Comparison of ENCODE assay signal across 31 cellular contexts in genomic region chr3:63762180-63762579, GRCh38. TPM values are rescaled to one million over a fixed set of nuclear protein-coding genes. Genes with fewer than 3 reads are reported as not detected.
A peak's percentile ranks its signal among the peaks of the same experiment; 100 is the strongest.
DNase-seq lines count a peak whose midpoint lies in the region; ATAC-seq and TF ChIP-seq lines count a peak whose summit lies in the region.
"Had no signal": no experiment of that assay in that cellular context is flagged by ENCODE, and none has a peak within 500 bp of the region (broad histone marks: within the 10 kb centered on the region; RNA-seq: fewer than 3 reads in every experiment).

No MANE protein-coding gene starts in this region.

- H3K27ac Mint-ChIP-seq in activated T-cell treated with anti-CD3 and anti-CD28 coated beads, Interleukin-2, amount 50 U/mL, for 72 hours: peak overlapping the region; percentile 19
- no peak overlapping the region for H3K27ac Mint-ChIP-seq in activated T-cell treated with anti-CD3 and anti-CD28 coated beads, Interleukin-2, amount 50 U/mL, for 24 hours
- H3K27ac Mint-ChIP-seq: activated CD8-positive, alpha-beta T cell treated with anti-CD3 and anti-CD28 coated beads for 36 hours; activated naive CD4-positive, alpha-beta T cell treated with anti-CD3 and anti-CD28 coated beads for 36 hours; CD4-positive, CD25-positive, alpha-beta regulatory T cell; mesothelial cell of epicardium had no signal

- TF ChIP-seq POLR2A in suprapubic skin (IDR thresholded peaks at IDR 0.05): no peak

- no peak for TF ChIP-seq EP300 in suprapubic skin (IDR thresholded peaks at IDR 0.05)

- DNase-seq in activated T-cell treated with anti-CD3 and anti-CD28 coated beads, Interleukin-2, amount 50 U/mL, for 72 hours: no peak
- DNase-seq in activated T-cell treated with anti-CD3 and anti-CD28 coated beads, Interleukin-2, amount 50 U/mL, for 24 hours: no peak
- DNase-seq in fibroblast of the conjunctiva (ENCODE audit: low read depth) (peak; percentile 51), aorta (no peak), SKM-1 (lab: John Stamatoyannopoulos, UW; ENCODE audit: unreplicated experiment) (no peak), suprapubic skin (ENCODE audit: low spot score in 2 of 2) (no peak), COR-L47 (lab: John Stamatoyannopoulos, UW) (no peak)
- DNase-seq: activated CD8-positive, alpha-beta T cell treated with anti-CD3 and anti-CD28 coated beads for 36 hours; activated naive CD4-positive, alpha-beta T cell treated with anti-CD3 and anti-CD28 coated beads for 36 hours; activated T-cell treated with anti-CD3 and anti-CD28 coated beads, Interleukin-2, amount 50 U/mL, for 1 hour; anterior cingulate cortex; CD4-positive, CD25-positive, alpha-beta regulatory T cell; DMS153; GF-D8; H7; Kasumi-1; NCI-H1092; NCI-H2029; NK-92 treated with Interleukin-12 subunit alpha and Interleukin-12 subunit beta, amount 100 ng/mL, for 24 hours; posterior cingulate gyrus; small intestine; stimulated activated CD4-positive, alpha-beta T cell treated with anti-CD3 and anti-CD28 coated beads, Interleukin-4, amount 100 ng/mL, for 1 hour; stomach; upper lobe of right lung had no signal

- H3K4me3 Mint-ChIP-seq in activated T-cell treated with anti-CD3 and anti-CD28 coated beads, Interleukin-2, amount 50 U/mL, for 72 hours: no peak overlapping the region
- no peak overlapping the region for H3K4me3 Mint-ChIP-seq in activated T-cell treated with anti-CD3 and anti-CD28 coated beads, Interleukin-2, amount 50 U/mL, for 24 hours
- H3K4me3 Mint-ChIP-seq: activated CD8-positive, alpha-beta T cell treated with anti-CD3 and anti-CD28 coated beads for 36 hours; activated naive CD4-positive, alpha-beta T cell treated with anti-CD3 and anti-CD28 coated beads for 36 hours; CD4-positive, CD25-positive, alpha-beta regulatory T cell; mesothelial cell of epicardium had no signal

- 80 to 81% methylated on average over 1 of the region's 1 CpG for WGBS in aorta, 2 donors
- WGBS in suprapubic skin: 61% methylated on average over 1 of the region's 1 CpG

- no peaks in the 10 kb centered on the region for H3K4me1 Mint-ChIP-seq in activated T-cell treated with anti-CD3 and anti-CD28 coated beads, Interleukin-2, amount 50 U/mL, for 72 hours (ENCODE audit: low read depth)
- no peaks in the 10 kb centered on the region for H3K4me1 Mint-ChIP-seq in activated T-cell treated with anti-CD3 and anti-CD28 coated beads, Interleukin-2, amount 50 U/mL, for 24 hours (ENCODE audit: low read depth)
- H3K4me1 Mint-ChIP-seq: CD4-positive, CD25-positive, alpha-beta regulatory T cell had no signal

- peaks cover 14% of the 10 kb centered on the region for H3K27me3 Mint-ChIP-seq in activated T-cell treated with anti-CD3 and anti-CD28 coated beads, Interleukin-2, amount 50 U/mL, for 72 hours (ENCODE audit: low read depth)
- H3K27me3 Mint-ChIP-seq in activated T-cell treated with anti-CD3 and anti-CD28 coated beads, Interleukin-2, amount 50 U/mL, for 24 hours: peaks cover 6% of the 10 kb centered on the region
- H3K27me3 Mint-ChIP-seq: CD4-positive, CD25-positive, alpha-beta regulatory T cell had no signal

- no peak for ATAC-seq in activated T-cell treated with anti-CD3 and anti-CD28 coated beads, Interleukin-2, amount 50 U/mL, for 72 hours (replicated peaks in 1 of 2)
- peak; percentile 93 for ATAC-seq in SK-N-SH treated with all-trans-retinoic acid at 6 μM for 48 hours
- peak; percentile 56 for ATAC-seq in aorta (ENCODE audit: low FRiP score)
- ATAC-seq: activated CD8-positive, alpha-beta T cell treated with anti-CD3 and anti-CD28 coated beads for 36 hours; left lobe of liver; Panc1; upper lobe of right lung had no signal

- no peaks in the 10 kb centered on the region for H3K36me3 Mint-ChIP-seq in activated T-cell treated with anti-CD3 and anti-CD28 coated beads, Interleukin-2, amount 50 U/mL, for 72 hours (ENCODE audit: insufficient read depth in 2 of 2)
- no peaks in the 10 kb centered on the region for H3K36me3 Mint-ChIP-seq in activated T-cell treated with anti-CD3 and anti-CD28 coated beads, Interleukin-2, amount 50 U/mL, for 24 hours (ENCODE audit: low read depth)
- H3K36me3 Mint-ChIP-seq: CD4-positive, CD25-positive, alpha-beta regulatory T cell; mesothelial cell of epicardium had no signal

- no peaks in the 10 kb centered on the region for H3K4me1 ChIP-seq in aorta (ENCODE audit: control insufficient read depth in 1 of 2, insufficient read depth in 2 of 2, low read length in 2 of 2)
- peaks cover 21% of the 10 kb centered on the region for H3K4me1 ChIP-seq in suprapubic skin
- H3K4me1 ChIP-seq: stomach, upper lobe of right lung had no signal

- intact Hi-C loops in aorta (cut with DNase I): no loop called here

- H3K27me3 ChIP-seq in aorta (ENCODE audit: control insufficient read depth in 1 of 2, insufficient read depth in 2 of 2, low read length in 1 of 2): no peaks in the 10 kb centered on the region
- no peaks in the 10 kb centered on the region for H3K27me3 ChIP-seq in suprapubic skin
- H3K27me3 ChIP-seq: stomach, upper lobe of right lung had no signal

- H3K4me3 ChIP-seq in aorta (ENCODE audit: low read length in 2 of 2) (no peak overlapping the region), suprapubic skin (no peak overlapping the region)
- H3K4me3 ChIP-seq: stomach, upper lobe of right lung had no signal

- H3K36me3 ChIP-seq in aorta (ENCODE audit: control insufficient read depth in 1 of 2, insufficient read depth in 2 of 2, low read length in 1 of 2) (no peaks in the 10 kb centered on the region), suprapubic skin (no peaks in the 10 kb centered on the region)
- H3K36me3 ChIP-seq: stomach, upper lobe of right lung had no signal

- no peak overlapping the region for H3K27ac ChIP-seq in aorta (ENCODE audit: low read depth in 1 of 2, low read length in 2 of 2)
- H3K27ac ChIP-seq in suprapubic skin: no peak overlapping the region
- H3K27ac ChIP-seq: 22Rv1, stomach, upper lobe of right lung had no signal

- no peak for TF ChIP-seq CTCF in suprapubic skin (IDR thresholded peaks at IDR 0.05)

- H3K9me3 Mint-ChIP-seq in activated T-cell treated with anti-CD3 and anti-CD28 coated beads, Interleukin-2, amount 50 U/mL, for 72 hours: peaks cover 1 to 3% of the 10 kb centered on the region in 2 donors
- H3K9me3 Mint-ChIP-seq in activated T-cell treated with anti-CD3 and anti-CD28 coated beads, Interleukin-2, amount 50 U/mL, for 24 hours: peaks cover 2% of the 10 kb centered on the region
- H3K9me3 Mint-ChIP-seq: activated CD8-positive, alpha-beta T cell treated with anti-CD3 and anti-CD28 coated beads for 36 hours; activated naive CD4-positive, alpha-beta T cell treated with anti-CD3 and anti-CD28 coated beads for 36 hours; mesothelial cell of epicardium had no signal

- H3K9me3 ChIP-seq in aorta (ENCODE audit: control insufficient read depth, low read length): peaks cover 1% of the 10 kb centered on the region
- no peaks in the 10 kb centered on the region for H3K9me3 ChIP-seq in suprapubic skin
- H3K9me3 ChIP-seq: stomach, upper lobe of right lung had no signal

TF ChIP-seq in SK-N-SH treated with all-trans-retinoic acid at 6 μM for 48 hours, 23 proteins besides CTCF, POLR2A, EP300 and RAD21:
- TF ChIP-seq CREB5 (CRISPR knock-in tag; IDR thresholded peaks at IDR 0.05; ENCODE audit: low read depth): no peak

RNA-seq across cellular contexts. Expression of gene C3orf49, which starts 56.9 kb away (rescaled TPM):
- not detected for total RNA-seq in activated T-cell treated with anti-CD3 and anti-CD28 coated beads, Interleukin-2, amount 50 U/mL, for 72 hours
- total RNA-seq in aorta (not detected), suprapubic skin (not detected)
- polyA plus RNA-seq in aorta: not detected
- total RNA-seq: activated CD8-positive, alpha-beta T cell treated with anti-CD3 and anti-CD28 coated beads for 36 hours; activated naive CD4-positive, alpha-beta T cell treated with anti-CD3 and anti-CD28 coated beads for 36 hours; CD4-positive, CD25-positive, alpha-beta regulatory T cell; H7; left lobe of liver; mesothelial cell of epicardium; stomach; upper lobe of right lung had no signal
- polyA plus RNA-seq: CD4-positive, CD25-positive, alpha-beta regulatory T cell; esophagus; neural cell; small intestine; stomach had no signal

Comparison
In these comparisons a context has a peak if more than half of its experiments do, and no peak if none do; other contexts are left out.
1. ATAC-seq: peak in SK-N-SH treated with all-trans-retinoic acid at 6 μM for 48 hours (single experiment) and aorta (single experiment); none in activated T-cell treated with anti-CD3 and anti-CD28 coated beads, Interleukin-2, amount 50 U/mL, for 72 hours (0 of 2).